In the genomic region with DNA sequence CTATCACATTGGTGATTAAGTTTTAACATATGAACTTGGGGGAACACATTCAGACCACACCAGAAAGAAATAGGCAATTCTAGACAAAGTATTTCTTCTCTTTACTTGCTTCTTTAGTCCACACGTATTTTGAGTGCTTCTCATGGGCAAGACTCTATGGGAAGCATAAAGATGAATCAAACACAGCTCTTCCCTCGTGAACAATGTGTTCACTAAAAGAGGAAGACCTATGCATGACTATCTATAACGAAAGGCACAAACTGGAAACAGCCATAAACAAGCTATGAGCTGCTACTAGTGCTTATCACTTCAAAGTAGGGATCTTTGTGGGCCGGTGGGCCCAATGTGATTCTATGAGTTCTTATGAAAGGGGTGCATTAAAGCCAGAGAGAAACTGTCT, we compare ENCODE assay signal across 1 cellular context.
TF ChIP-seq lines count a peak whose summit lies in the region.

No MANE protein-coding gene starts in this region.

TF ChIP-seq in K562, 482 proteins besides CTCF, POLR2A, EP300 and RAD21 (continued from another document):
- TF ChIP-seq SPI1 (IDR thresholded peaks at IDR 0.05; ENCODE audit: borderline replicate concordance, low read depth, low read length) = peak; percentile 52; the same call in 1 of the 2 replicates
- TF ChIP-seq TBP (optimal IDR thresholded peaks at IDR 0.05; ENCODE audit: low read depth, low read length) = no peak
- 0 out of 2 replicates have a peak, but pooled peaks have one; percentile 14 for TF ChIP-seq ETV1 (tag; conservative IDR thresholded peaks at IDR 0.05; ENCODE audit: low read depth)
- TF ChIP-seq L3MBTL2 (IDR thresholded peaks at IDR 0.05) = 0 out of 2 replicates have a peak, but pooled peaks have one; percentile 25
- TF ChIP-seq, protein P1, sequence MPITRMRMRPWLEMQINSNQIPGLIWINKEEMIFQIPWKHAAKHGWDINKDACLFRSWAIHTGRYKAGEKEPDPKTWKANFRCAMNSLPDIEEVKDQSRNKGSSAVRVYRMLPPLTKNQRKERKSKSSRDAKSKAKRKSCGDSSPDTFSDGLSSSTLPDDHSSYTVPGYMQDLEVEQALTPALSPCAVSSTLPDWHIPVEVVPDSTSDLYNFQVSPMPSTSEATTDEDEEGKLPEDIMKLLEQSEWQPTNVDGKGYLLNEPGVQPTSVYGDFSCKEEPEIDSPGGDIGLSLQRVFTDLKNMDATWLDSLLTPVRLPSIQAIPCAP (CRISPR knock-in tag; IDR thresholded peaks at IDR 0.05; ENCODE audit: borderline replicate concordance) = no peak
TF ChIP-seq in K562: peak in this region for 4.
